In genomic region chr1:168319691-168320090, GRCh38 we compare ENCODE assay signal across 16 cellular contexts. TPM values are rescaled to one million over a fixed set of nuclear protein-coding genes. Genes with fewer than 3 reads are reported as not detected.
DNase-seq lines count a peak whose midpoint lies in the region; FAIRE-seq and TF ChIP-seq lines count a peak whose summit lies in the region.
"Had no signal": no experiment of that assay in that cellular context is flagged by ENCODE, and none has a peak within 500 bp of the region (broad histone marks: within the 10 kb centered on the region; RNA-seq: fewer than 3 reads in every experiment).

No MANE protein-coding gene starts in this region.

- no peak for FAIRE-seq in kidney (lab: Jason Lieb, UNC)
- FAIRE-seq: HepG2 had no signal

- 38% methylated on average over 8 of the region's 8 CpGs for WGBS in smooth muscle cell (ENCODE audit: low lambda C conversion rate)
- WGBS in lower leg skin, 2 donors, result 74 to 88% methylated on average over 8 of the region's 8 CpGs

- no peaks in the 10 kb centered on the region for H3K9me3 ChIP-seq in kidney (ENCODE audit: control insufficient read depth in 1 of 2, low read length in 2 of 2)
- no peaks in the 10 kb centered on the region for H3K9me3 ChIP-seq in smooth muscle cell (replicated peaks; ENCODE audit: low read depth)

- H3K27ac ChIP-seq in kidney (ENCODE audit: low read depth in 2 of 2, low read length in 2 of 2), result no peak overlapping the region
- H3K27ac ChIP-seq in smooth muscle cell (ENCODE audit: low read depth), result peak overlapping the region; percentile 66
- H3K27ac ChIP-seq: 22Rv1 had no signal

- H3K9ac ChIP-seq in kidney (ENCODE audit: low read length in 2 of 2) (no peak overlapping the region), smooth muscle cell (ENCODE audit: low read depth) (no peak overlapping the region)

- peaks cover 6% of the 10 kb centered on the region for H3F3A ChIP-seq in smooth muscle cell (ENCODE audit: low read depth)

- H3K36me3 ChIP-seq in kidney (ENCODE audit: control insufficient read depth in 1 of 2, insufficient read depth in 2 of 2, low read length in 2 of 2), result no peaks in the 10 kb centered on the region
- H3K36me3 ChIP-seq in smooth muscle cell (ENCODE audit: low read depth), result no peaks in the 10 kb centered on the region

- TF ChIP-seq CTCF in kidney (IDR thresholded peaks at IDR 0.05; ENCODE audit: borderline replicate concordance, extremely low read depth, insufficient read depth) (no peak), smooth muscle cell (IDR thresholded peaks at IDR 0.05; ENCODE audit: borderline replicate concordance, insufficient read depth, poor library complexity, severe bottlenecking) (no peak), lower leg skin (IDR thresholded peaks at IDR 0.05) (no peak)

- H3K27me3 ChIP-seq in smooth muscle cell (ENCODE audit: low read depth), result no peaks in the 10 kb centered on the region

- H2AFZ ChIP-seq in smooth muscle cell (ENCODE audit: low read depth), result peak overlapping the region; percentile 42

- H3K4me1 ChIP-seq in kidney (ENCODE audit: control insufficient read depth in 1 of 2, insufficient read depth in 1 of 2, low read depth in 1 of 2, low read length in 2 of 2) (no peaks in the 10 kb centered on the region), smooth muscle cell (ENCODE audit: low read depth) (peaks cover 13% of the 10 kb centered on the region)

- no peaks in the 10 kb centered on the region for H3K79me2 ChIP-seq in smooth muscle cell (ENCODE audit: low read depth)

- no peak overlapping the region for H3K4me3 ChIP-seq in kidney (ENCODE audit: low read length in 2 of 2)
- H3K4me3 ChIP-seq in smooth muscle cell, result no peak overlapping the region
- H3K4me3 ChIP-seq in lower leg skin (ENCODE audit: low read depth, poor library complexity, severe bottlenecking), result no peak overlapping the region

- DNase-seq in NCI-H2107 treated with DMSO at 0.1 percent for 48 hours (lab: John Stamatoyannopoulos, UW; ENCODE audit: unreplicated experiment) (peak; percentile 30), NCI-H2107 (lab: John Stamatoyannopoulos, UW) (no peak), dermis blood vessel endothelial cell (peak; percentile 77), kidney (peak; percentile 63), smooth muscle cell (lab: John Stamatoyannopoulos, UW; ENCODE audit: unreplicated experiment) (no peak), lower leg skin (ENCODE audit: low spot score in 2 of 2) (no peak), NCI-H526 (lab: John Stamatoyannopoulos, UW) (no peak)
- no peak for DNase-seq in central memory CD4-positive, alpha-beta T cell
- DNase-seq: CD8-positive, alpha-beta T cell; DND-41; GOT3; HFFc6; NCI-H1930; NCI-H524 treated with DMSO at 0.1 percent for 48 hours had no signal

- H4K20me1 ChIP-seq in smooth muscle cell (ENCODE audit: low read depth), result no peaks in the 10 kb centered on the region

- peak overlapping the region; percentile 24 for H3K4me2 ChIP-seq in smooth muscle cell

- TF ChIP-seq POLR2A in lower leg skin (IDR thresholded peaks at IDR 0.05), result no peak

- intact Hi-C loops in kidney (cut with DNase I), result no loop called here
- intact Hi-C loops in lower leg skin (cut with DNase I; ENCODE audit: low total_unique reads), result no loop called here

RNA-seq across cellular contexts. Expression of gene TBX19, which starts 39.0 kb away (rescaled TPM):
- total RNA-seq in dermis blood vessel endothelial cell, result 0.47 and 0.51 TPM in 2 replicates
- 2.0 TPM for total RNA-seq in kidney
- 1.6 TPM for polyA plus RNA-seq in kidney (ENCODE audit: insufficient read depth, low read depth, low replicate concordance)
- total RNA-seq in smooth muscle cell, result 0.72 and 3.9 TPM in 2 replicates
- polyA plus RNA-seq in smooth muscle cell, result 0.40 and 0.47 TPM in 2 replicates
- 1 to 10 TPM; 1.8 to 7.5 (median 3.5) TPM for total RNA-seq in lower leg skin

Comparison
In these comparisons a context has a peak if more than half of its experiments do, and no peak if none do; other contexts are left out.
1. DNase-seq: peak in NCI-H2107 treated with DMSO at 0.1 percent for 48 hours (single experiment), dermis blood vessel endothelial cell (single experiment) and kidney (single experiment); none in NCI-H2107 (single experiment), smooth muscle cell (single experiment), lower leg skin (0 of 2), NCI-H526 (0 of 2) and central memory CD4-positive, alpha-beta T cell (single experiment).